Comparison of ENCODE assay signal across 8 cellular contexts in the genomic region with DNA sequence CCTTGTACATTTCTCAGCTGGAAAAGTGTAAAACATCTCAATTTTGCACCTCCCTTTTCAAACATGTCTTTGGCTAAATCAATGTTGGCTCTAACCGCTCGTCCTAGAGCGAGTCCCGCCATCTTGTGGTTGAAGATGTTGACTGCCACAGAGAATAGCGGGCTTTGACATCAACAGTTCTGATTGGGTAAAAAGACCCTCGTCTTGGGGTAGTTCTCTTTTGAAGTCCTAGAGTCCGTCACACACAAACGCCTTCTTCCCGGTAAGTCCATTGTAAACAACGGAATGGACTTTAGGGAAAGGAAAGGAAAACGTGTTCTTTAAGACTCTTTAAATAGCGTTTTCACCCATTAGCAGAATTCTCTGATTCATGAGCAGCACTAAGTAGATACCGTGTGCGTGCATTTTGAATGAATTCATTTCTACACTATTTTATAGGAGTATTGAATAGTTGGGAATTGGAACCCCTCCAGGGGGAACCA. TPM values are rescaled to one million over a fixed set of nuclear protein-coding genes. Genes with fewer than 3 reads are reported as not detected.
A peak's percentile ranks its signal among the peaks of the same experiment; 100 is the strongest.
DNase-seq lines count a peak whose midpoint lies in the region; ATAC-seq and TF ChIP-seq lines count a peak whose summit lies in the region.

No MANE protein-coding gene starts in this region.

- DNase-seq in DMS 273 (lab: John Stamatoyannopoulos, UW; ENCODE audit: unreplicated experiment), result peak; percentile 59
- peak; percentile 26 to 53 for DNase-seq in PC-9
- peak; percentile 22 to 65 (median 34) for DNase-seq in adrenal gland
- peak in 4 of 5 donors; percentile 22 to 39 (median 35) for DNase-seq in heart left ventricle
- DNase-seq in osteocyte (ENCODE audit: extremely low spot score, unreplicated experiment), result no peak
- no peak for DNase-seq in NCI-H2196 treated with DMSO at 0.1 percent for 48 hours (lab: John Stamatoyannopoulos, UW; ENCODE audit: unreplicated experiment)

- peak overlapping the region; percentile 89 for H3K27ac Mint-ChIP-seq in osteocyte (ENCODE audit: unreplicated experiment)

- H3K9me3 ChIP-seq in PC-9 (ENCODE audit: insufficient read depth, low read depth), result no peaks in the 10 kb centered on the region; the same call in 1 of the 2 replicates
- no peaks in the 10 kb centered on the region for H3K9me3 ChIP-seq in adrenal gland (replicated peaks in 1 of 3)
- H3K9me3 ChIP-seq in heart left ventricle, result peaks cover 0 to 10% (median 0%) of the 10 kb centered on the region in 12 donors

- intact Hi-C loops in PC-9 (cut with micrococcal nuclease; ENCODE audit: unreplicated experiment), result loop anchor here (2.0 to 5.0 kb wide), 2 partner anchors 121 to 1444 kb away; no protein-coding TSS in a partner anchor
- intact Hi-C loops in adrenal gland (cut with DNase I), result no loop called here
- intact Hi-C loops in heart left ventricle (cut with DNase I), result loop anchor here in 4 of 10 donors (5.0 to 10.0 kb wide), 4 partner anchors 124 to 1447 kb away; no protein-coding TSS in a partner anchor

- no peak for TF ChIP-seq POLR2A in adrenal gland (IDR thresholded peaks at IDR 0.05)
- TF ChIP-seq POLR2A in heart left ventricle (IDR thresholded peaks at IDR 0.05), result no peak

- H3K9me3 Mint-ChIP-seq in osteocyte (ENCODE audit: unreplicated experiment), result peaks cover 8% of the 10 kb centered on the region

- H3K4me2 ChIP-seq in PC-9, result peak overlapping the region; percentile 97

- H4K20me1 ChIP-seq in PC-9 (ENCODE audit: insufficient read depth), result no peaks in the 10 kb centered on the region

- POLR2A ChIA-PET in PC-9 (lab: Charles Lee; ENCODE audit: unreplicated experiment), result interaction anchor here (0.6 kb wide), 1 partner anchor 538 kb away, joined by 3 read pairs; no protein-coding TSS in a partner anchor

- H3K36me3 ChIP-seq in PC-9 (ENCODE audit: low read depth) (no peaks in the 10 kb centered on the region), adrenal gland (replicated peaks in 1 of 2) (no peaks in the 10 kb centered on the region), heart left ventricle (peaks cover 0 to 22% (median 9%) of the 10 kb centered on the region in 9 donors)

- H3K79me2 ChIP-seq in PC-9 (ENCODE audit: low read depth), result peaks cover 20% of the 10 kb centered on the region

- CTCF ChIA-PET in PC-9 (lab: Charles Lee), result interaction anchor here (0.6 to 1.1 kb wide), 3 partner anchors 13 to 741 kb away, joined by 4 to 15 read pairs (median 4); no protein-coding TSS in a partner anchor

- H3F3A ChIP-seq in PC-9 (ENCODE audit: insufficient read depth, low read depth), result no peaks in the 10 kb centered on the region

- H3K4me1 ChIP-seq in PC-9 (replicated peaks; ENCODE audit: insufficient read depth), result peaks cover 15% of the 10 kb centered on the region
- peaks cover 6 to 14% of the 10 kb centered on the region in 2 donors for H3K4me1 ChIP-seq in adrenal gland (replicated peaks in 1 of 2)
- peaks cover 0 to 27% (median 14%) of the 10 kb centered on the region in 12 donors for H3K4me1 ChIP-seq in heart left ventricle

- WGBS in adrenal gland, 4 donors, result 0 to 3% (median 1%) methylated on average over 14 of the region's 14 CpGs
- 1 to 2% (median 2%) methylated on average over 14 of the region's 14 CpGs for WGBS in heart left ventricle, 4 donors

- H3K9me2 ChIP-seq in PC-9 (ENCODE audit: insufficient read depth), result no peaks in the 10 kb centered on the region

- H3K4me1 Mint-ChIP-seq in osteocyte (ENCODE audit: unreplicated experiment), result peaks cover 24% of the 10 kb centered on the region

- BruUV-seq in PC-9 (replicated peaks; lab: Mats Ljungman, UMichigan), result no TSS peak

- H3K27me3 Mint-ChIP-seq in osteocyte (ENCODE audit: unreplicated experiment), result peaks cover 35% of the 10 kb centered on the region

- peak overlapping the region; percentile 78 for H3K4me3 ChIP-seq in PC-9
- peak overlapping the region in 2 of 4 donors; percentile 19 to 99 for H3K4me3 ChIP-seq in adrenal gland
- H3K4me3 ChIP-seq in heart left ventricle, result peak overlapping the region; percentile 66 to 98 (median 80)

- peak overlapping the region; percentile 99 for H3K4me3 Mint-ChIP-seq in osteocyte (ENCODE audit: unreplicated experiment)

- peak overlapping the region; percentile 96 for H2AFZ ChIP-seq in PC-9

- H3K27ac ChIP-seq in PC-9 (no peak overlapping the region), adrenal gland (peak overlapping the region in 2 of 5 donors; percentile 72 to 84), heart left ventricle (peak overlapping the region in 11 of 12 donors; percentile 41 to 78 (median 67))

- H3K36me3 Mint-ChIP-seq in osteocyte (ENCODE audit: unreplicated experiment), result peaks cover 4% of the 10 kb centered on the region

- peak; percentile 57 for TF ChIP-seq CTCF in PC-9 (conservative IDR thresholded peaks at IDR 0.05)
- peak in 4 of 6 experiments; percentile 19 to 47 (median 44) for TF ChIP-seq CTCF in adrenal gland (IDR thresholded peaks at IDR 0.05)
- TF ChIP-seq CTCF in heart left ventricle (IDR thresholded peaks at IDR 0.05), result peak; percentile 31 to 70 (median 53)
- peak; percentile 66 for TF ChIP-seq CTCF in osteocyte (IDR thresholded peaks at IDR 0.05)

- peak; percentile 58 for ATAC-seq in GM21360 (IDR thresholded peaks at IDR 0.05; ENCODE audit: unreplicated experiment)
- ATAC-seq in HG03575 (IDR thresholded peaks at IDR 0.05; ENCODE audit: extremely low read depth, insufficient number of reproducible peaks, low FRiP score, unreplicated experiment), result peak; percentile 27
- ATAC-seq in heart left ventricle, result peak; percentile 58 to 80 (median 68)

- H3K27me3 ChIP-seq in PC-9 (ENCODE audit: insufficient read depth, low read depth), result no peaks in the 10 kb centered on the region
- H3K27me3 ChIP-seq in adrenal gland, result no peaks in the 10 kb centered on the region
- H3K27me3 ChIP-seq in heart left ventricle, result no peaks in the 10 kb centered on the region

RNA-seq across cellular contexts. Expression of a gene that starts 0.5 kb away (rescaled TPM):
- 25.4 and 32.4 TPM in 2 replicates for total RNA-seq in PC-9 (2021)
- 10 to 100 TPM; 18.6 to 35.4 (median 26.1) TPM for total RNA-seq in adrenal gland
- polyA plus RNA-seq in adrenal gland, result 10 to 100 TPM; 40.8 to 60.7 (median 42.6) TPM
- total RNA-seq in heart left ventricle, result 10 to 100 TPM; 26.4 to 39.9 (median 29.7) TPM
- 10 to 100 TPM; 36.0 to 36.3 TPM for polyA plus RNA-seq in heart left ventricle
- 31.8 and 32.8 TPM in 2 replicates for total RNA-seq in osteocyte

RNA-seq across cellular contexts. Expression of a gene that starts 13.5 kb away (rescaled TPM):
- total RNA-seq in PC-9 (2021) (0.52 and 0.55 TPM in 2 replicates), adrenal gland (under 1 TPM in 7 of 8 donors, not detected in 1; 0.11 to 0.41 (median 0.35) TPM), heart left ventricle (under 1 TPM in 6 of 9 donors, not detected in 3; 0.10 to 0.66 (median 0.26) TPM), osteocyte (0.24 and 0.26 TPM in 2 replicates)
- polyA plus RNA-seq in adrenal gland (under 1 TPM; 0.03 to 0.48 (median 0.08) TPM), heart left ventricle (under 1 TPM in 1 of 2 donors, not detected in 1; 0.17 TPM)

RNA-seq across cellular contexts. Expression of a gene that starts 49.6 kb away (rescaled TPM):
- total RNA-seq in PC-9 (2021), result 3.9 and 6.7 TPM in 2 replicates
- total RNA-seq in adrenal gland, result under 1 TPM in 5 of 8 donors, not detected in 3; 0.15 to 0.48 (median 0.21) TPM
- 1 to 10 TPM in 2 of 3 donors, under 1 TPM in 1; 0.40 to 2.3 (median 1.5) TPM for polyA plus RNA-seq in adrenal gland
- 1,000 to 10,000 TPM; 1,315 to 6,714 (median 4,181) TPM for total RNA-seq in heart left ventricle
- 1,000 to 10,000 TPM; 3,580 to 9,579 TPM for polyA plus RNA-seq in heart left ventricle
- total RNA-seq in osteocyte, result 4.9 and 5.8 TPM in 2 replicates

Comparison
In these comparisons a context has a peak if more than half of its experiments do, and no peak if none do; other contexts are left out.
1. DNase-seq: peak in DMS 273 (single experiment), PC-9 (2 of 2), adrenal gland (7 of 7) and heart left ventricle (4 of 5); none in osteocyte (single experiment) and NCI-H2196 treated with DMSO at 0.1 percent for 48 hours (single experiment).
2. RNA of a gene that starts 49.6 kb away (total RNA-seq): 1,315 to 6,714 TPM in heart left ventricle; 3.9 to 6.7 TPM in PC-9, 4.9 to 5.8 TPM in osteocyte and 0.15 to 0.48 TPM in adrenal gland; every median in the first group is over 100 times any median in the second.
3. Peak in every context shown above with its lines, with median percentiles within 50 percentile points of each other: ATAC-seq and CTCF ChIP-seq.